ENCODE assay signal across 23 cellular contexts in genomic region chr15:70539409-70539808, GRCh38.
A peak's percentile ranks its signal among the peaks of the same experiment; 100 is the strongest.
DNase-seq lines count a peak whose midpoint lies in the region; ATAC-seq and TF ChIP-seq lines count a peak whose summit lies in the region.
"Had no signal": no experiment of that assay in that cellular context is flagged by ENCODE, and none has a peak within 500 bp of the region (broad histone marks: within the 10 kb centered on the region; RNA-seq: fewer than 3 reads in every experiment).

No MANE protein-coding gene starts in this region.

- H3K36me3 Mint-ChIP-seq in activated naive CD4-positive, alpha-beta T cell treated with anti-CD3 and anti-CD28 coated beads, Interleukin-2, amount 50 U/mL, for 24 hours, result no peaks in the 10 kb centered on the region
- H3K36me3 Mint-ChIP-seq in activated naive CD4-positive, alpha-beta T cell treated with anti-CD3 and anti-CD28 coated beads, Interleukin-2, amount 10 ng/mL, durations not matched to agents 7 days and 5 days, result no peaks in the 10 kb centered on the region

- POLR2A ChIA-PET in HEK293T (lab: Yijun Ruan, JAX) (interaction anchor here (0.9 kb wide), 2 partner anchors 11 to 25 kb away, joined by 3 to 4 read pairs; no protein-coding TSS in a partner anchor), SK-N-SH (lab: Yijun Ruan, JAX) (no interaction called here)

- H3K79me2 ChIP-seq in SK-N-SH (ENCODE audit: insufficient read depth), result no peaks in the 10 kb centered on the region

- H3K4me3 ChIP-seq in LNCaP clone FGC (ENCODE audit: low read depth, low read length) (no peak overlapping the region), mucosa of descending colon (no peak overlapping the region), SK-N-SH (ENCODE audit: low read depth in 2 of 2, low read length in 1 of 2) (no peak overlapping the region), MG63 (no peak overlapping the region)
- H3K4me3 ChIP-seq: HAP-1 had no signal

- H3K9me3 ChIP-seq in mucosa of descending colon, result no peaks in the 10 kb centered on the region
- no peaks in the 10 kb centered on the region for H3K9me3 ChIP-seq in SK-N-SH
- H3K9me3 ChIP-seq in MG63, result no peaks in the 10 kb centered on the region
- H3K9me3 ChIP-seq: Caco-2, HAP-1 had no signal

- H3K27me3 ChIP-seq in SK-N-SH (ENCODE audit: insufficient read depth), result no peaks in the 10 kb centered on the region; the same call in none of the 2 replicates
- no peaks in the 10 kb centered on the region for H3K27me3 ChIP-seq in MG63

- no peak overlapping the region for H3K27ac ChIP-seq in SK-N-SH (ENCODE audit: low read depth in 2 of 2, low read length in 1 of 2)

- no peaks in the 10 kb centered on the region for H3K36me3 ChIP-seq in mucosa of descending colon (ENCODE audit: low read depth)
- no peaks in the 10 kb centered on the region for H3K36me3 ChIP-seq in SK-N-SH (replicated peaks in 1 of 2; ENCODE audit: control insufficient read depth in 1 of 2, insufficient read depth in 2 of 2, low read length in 1 of 2)
- H3K36me3 ChIP-seq in MG63, result no peaks in the 10 kb centered on the region
- H3K36me3 ChIP-seq: HAP-1 had no signal

- TF ChIP-seq CTCF in LNCaP clone FGC (IDR thresholded peaks at IDR 0.05; ENCODE audit: control insufficient read depth, extremely low read depth, insufficient read depth), result no peak
- no peak for TF ChIP-seq CTCF in mucosa of descending colon (IDR thresholded peaks at IDR 0.05)
- TF ChIP-seq CTCF in SK-N-SH (IDR thresholded peaks at IDR 0.05), result no peak

- H3K9ac ChIP-seq in SK-N-SH, result no peak overlapping the region

- H3F3A ChIP-seq in SK-N-SH (replicated peaks; ENCODE audit: insufficient read depth), result no peaks in the 10 kb centered on the region

- H4K20me1 ChIP-seq in SK-N-SH (ENCODE audit: insufficient read depth), result no peaks in the 10 kb centered on the region

- CTCF ChIA-PET in activated naive CD4-positive, alpha-beta T cell treated with anti-CD3 and anti-CD28 coated beads, Interleukin-2, amount 10 ng/mL, durations not matched to agents 7 days and 5 days (lab: Charles Lee), result no interaction called here
- CTCF ChIA-PET in HEK293T (lab: Yijun Ruan, JAX) (no interaction called here), SK-N-SH (lab: Yijun Ruan, JAX) (interaction anchor here (1.1 kb wide), 1 partner anchor 12 kb away, joined by 3 read pairs; no protein-coding TSS in a partner anchor)

- TF ChIP-seq EP300 in SK-N-SH (IDR thresholded peaks at IDR 0.05; ENCODE audit: borderline replicate concordance in 1 of 2, low read depth in 1 of 2, low read length in 1 of 2), result no peak

- H3K4me3 Mint-ChIP-seq in activated naive CD4-positive, alpha-beta T cell treated with anti-CD3 and anti-CD28 coated beads, Interleukin-2, amount 50 U/mL, for 24 hours, result peak overlapping the region; percentile 23
- H3K4me3 Mint-ChIP-seq in activated naive CD4-positive, alpha-beta T cell treated with anti-CD3 and anti-CD28 coated beads, Interleukin-2, amount 10 ng/mL, durations not matched to agents 7 days and 5 days, result no peak overlapping the region
- H3K4me3 Mint-ChIP-seq: CD8-positive, alpha-beta T cell had no signal

- no peak overlapping the region for H2AFZ ChIP-seq in SK-N-SH (ENCODE audit: low read depth)

- no peak for DNase-seq in activated naive CD4-positive, alpha-beta T cell treated with anti-CD3 and anti-CD28 coated beads, Interleukin-2, amount 10 ng/mL, durations not matched to agents 7 days and 5 days
- peak; percentile 21 for DNase-seq in LNCaP clone FGC (ENCODE audit: low read depth)
- no peak for DNase-seq in mucosa of descending colon
- DNase-seq in HEK293T (ENCODE audit: extremely low spot score), result no peak
- DNase-seq in SK-N-SH, result no peak
- DNase-seq in MG63, result no peak
- DNase-seq: C1 segment of cervical spinal cord, Caco-2, GOT3, IMR-90, KG1, NCI-H1048, NCI-H1417 treated with DMSO at 0.1 percent for 48 hours, NCI-H187, NCI-H2081 treated with DMSO at 0.1 percent for 48 hours, NCI-H2171, NCI-H226, NCI-H510A, RPMI8226, SHP77 treated with DMSO at 0.1 percent for 48 hours had no signal

- intact Hi-C loops in mucosa of descending colon (cut with DNase I, micrococcal nuclease), result no loop called here

- no peaks in the 10 kb centered on the region for H3K4me1 ChIP-seq in mucosa of descending colon (ENCODE audit: low read depth)
- H3K4me1 ChIP-seq in SK-N-SH (ENCODE audit: control insufficient read depth in 1 of 2, insufficient read depth in 2 of 2, low read depth in 1 of 2, low read length in 1 of 2), result peaks cover 0 to 6% of the 10 kb centered on the region in 2 experiments; a peak in 2 of 4 replicates
- H3K4me1 ChIP-seq: HAP-1 had no signal

- peak; percentile 14 for ATAC-seq in mucosa of descending colon
- ATAC-seq: CD8-positive, alpha-beta T cell had no signal

- H3K4me2 ChIP-seq in SK-N-SH, result no peak overlapping the region

- TF ChIP-seq RAD21 in SK-N-SH (IDR thresholded peaks at IDR 0.05; ENCODE audit: low read length), result no peak

- WGBS in SK-N-SH (ENCODE audit: low lambda C conversion rate), result 88% methylated on average over 5 of the region's 5 CpGs

- H3K4me1 Mint-ChIP-seq in activated naive CD4-positive, alpha-beta T cell treated with anti-CD3 and anti-CD28 coated beads, Interleukin-2, amount 50 U/mL, for 24 hours, result peaks cover 45% of the 10 kb centered on the region
- peaks cover 24% of the 10 kb centered on the region for H3K4me1 Mint-ChIP-seq in activated naive CD4-positive, alpha-beta T cell treated with anti-CD3 and anti-CD28 coated beads, Interleukin-2, amount 10 ng/mL, durations not matched to agents 7 days and 5 days

- H3K9me3 Mint-ChIP-seq in activated naive CD4-positive, alpha-beta T cell treated with anti-CD3 and anti-CD28 coated beads, Interleukin-2, amount 50 U/mL, for 24 hours, result no peaks in the 10 kb centered on the region
- H3K9me3 Mint-ChIP-seq in activated naive CD4-positive, alpha-beta T cell treated with anti-CD3 and anti-CD28 coated beads, Interleukin-2, amount 10 ng/mL, durations not matched to agents 7 days and 5 days, result no peaks in the 10 kb centered on the region
- H3K9me3 Mint-ChIP-seq: CD8-positive, alpha-beta T cell had no signal

- no peak overlapping the region for H3K27ac Mint-ChIP-seq in activated naive CD4-positive, alpha-beta T cell treated with anti-CD3 and anti-CD28 coated beads, Interleukin-2, amount 50 U/mL, for 24 hours
- no peak overlapping the region for H3K27ac Mint-ChIP-seq in activated naive CD4-positive, alpha-beta T cell treated with anti-CD3 and anti-CD28 coated beads, Interleukin-2, amount 10 ng/mL, durations not matched to agents 7 days and 5 days
- H3K27ac Mint-ChIP-seq: CD8-positive, alpha-beta T cell had no signal

- H3K27me3 Mint-ChIP-seq in activated naive CD4-positive, alpha-beta T cell treated with anti-CD3 and anti-CD28 coated beads, Interleukin-2, amount 50 U/mL, for 24 hours, result no peaks in the 10 kb centered on the region
- peaks cover 41% of the 10 kb centered on the region for H3K27me3 Mint-ChIP-seq in activated naive CD4-positive, alpha-beta T cell treated with anti-CD3 and anti-CD28 coated beads, Interleukin-2, amount 10 ng/mL, durations not matched to agents 7 days and 5 days

- no peaks in the 10 kb centered on the region for H3K9me2 ChIP-seq in SK-N-SH

TF ChIP-seq in HEK293T, 16 proteins besides CTCF, POLR2A, EP300 and RAD21:
- TF ChIP-seq ARNT (IDR thresholded peaks at IDR 0.05) (no peak), ZNF384 (IDR thresholded peaks at IDR 0.05) (no peak), FOXA1 (IDR thresholded peaks at IDR 0.05) (no peak), NFRKB (IDR thresholded peaks at IDR 0.05) (no peak), TARDBP (IDR thresholded peaks at IDR 0.05) (no peak), LEF1 (IDR thresholded peaks at IDR 0.05; ENCODE audit: borderline replicate concordance) (no peak), BHLHE40 (IDR thresholded peaks at IDR 0.05; ENCODE audit: borderline replicate concordance) (no peak), CTBP1 (IDR thresholded peaks at IDR 0.05; ENCODE audit: borderline replicate concordance) (no peak)

TF ChIP-seq in SK-N-SH, 30 proteins besides CTCF, POLR2A, EP300 and RAD21 (continues in another document):
- TF ChIP-seq ZBTB33 (IDR thresholded peaks at IDR 0.05; ENCODE audit: borderline replicate concordance, low read depth) (no peak), NRF1 (IDR thresholded peaks at IDR 0.05; ENCODE audit: low read depth, low read length) (no peak), RXRA (IDR thresholded peaks at IDR 0.05; ENCODE audit: borderline replicate concordance, low read depth) (no peak), YY1 (IDR thresholded peaks at IDR 0.05; ENCODE audit: low read depth) (no peak), NFIC (IDR thresholded peaks at IDR 0.05; ENCODE audit: borderline replicate concordance) (no peak), JUND (IDR thresholded peaks at IDR 0.05) (no peak), MXI1 (IDR thresholded peaks at IDR 0.05; ENCODE audit: low read depth, low read length) (no peak), EZH2phosphoT487 (IDR thresholded peaks at IDR 0.05; ENCODE audit: borderline replicate concordance, low read depth) (no peak), SIN3A (IDR thresholded peaks at IDR 0.05; ENCODE audit: borderline replicate concordance, low read depth, low read length) (no peak)
- TF ChIP-seq, protein P1, sequence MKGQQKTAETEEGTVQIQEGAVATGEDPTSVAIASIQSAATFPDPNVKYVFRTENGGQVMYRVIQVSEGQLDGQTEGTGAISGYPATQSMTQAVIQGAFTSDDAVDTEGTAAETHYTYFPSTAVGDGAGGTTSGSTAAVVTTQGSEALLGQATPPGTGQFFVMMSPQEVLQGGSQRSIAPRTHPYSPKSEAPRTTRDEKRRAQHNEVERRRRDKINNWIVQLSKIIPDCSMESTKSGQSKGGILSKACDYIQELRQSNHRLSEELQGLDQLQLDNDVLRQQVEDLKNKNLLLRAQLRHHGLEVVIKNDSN (IDR thresholded peaks at IDR 0.05; ENCODE audit: borderline replicate concordance, low read depth), result no peak
